ENCODE assay signal across 8 cellular contexts in genomic region chr3:45509038-45509767, GRCh38.
DNase-seq lines count a peak whose midpoint lies in the region; ATAC-seq, FAIRE-seq and TF ChIP-seq lines count a peak whose summit lies in the region.

No MANE protein-coding gene starts in this region.

- H3K4me1 Mint-ChIP-seq in activated CD8-positive, alpha-beta memory T cell treated with anti-CD3 and anti-CD28 coated beads, Interleukin-2, amount 10 ng/mL, durations not matched to agents 7 days and 5 days, result no peaks in the 10 kb centered on the region

- H3K27ac Mint-ChIP-seq in activated CD8-positive, alpha-beta memory T cell treated with anti-CD3 and anti-CD28 coated beads, Interleukin-2, amount 10 ng/mL, durations not matched to agents 7 days and 5 days, result no peak overlapping the region

- no peaks in the 10 kb centered on the region for H3K27me3 Mint-ChIP-seq in activated CD8-positive, alpha-beta memory T cell treated with anti-CD3 and anti-CD28 coated beads, Interleukin-2, amount 10 ng/mL, durations not matched to agents 7 days and 5 days

- CTCF ChIA-PET in activated CD8-positive, alpha-beta memory T cell treated with anti-CD3 and anti-CD28 coated beads, Interleukin-2, amount 10 ng/mL, durations not matched to agents 7 days and 5 days (lab: Charles Lee), result interaction anchor here (0.6 to 5.7 kb wide), 9 partner anchors 8 to 556 kb away, joined by 3 to 66 read pairs (median 3); no protein-coding TSS in a partner anchor

- H3K9me3 Mint-ChIP-seq in activated CD8-positive, alpha-beta memory T cell treated with anti-CD3 and anti-CD28 coated beads, Interleukin-2, amount 10 ng/mL, durations not matched to agents 7 days and 5 days (ENCODE audit: low read depth), result no peaks in the 10 kb centered on the region

- H3K4me3 Mint-ChIP-seq in activated CD8-positive, alpha-beta memory T cell treated with anti-CD3 and anti-CD28 coated beads, Interleukin-2, amount 10 ng/mL, durations not matched to agents 7 days and 5 days, result no peak overlapping the region

- peak; percentile 66 for ATAC-seq in activated CD8-positive, alpha-beta memory T cell treated with anti-CD3 and anti-CD28 coated beads, Interleukin-2, amount 10 ng/mL, durations not matched to agents 7 days and 5 days
- peak; percentile 93 for ATAC-seq in stimulated activated naive CD8-positive, alpha-beta T cell treated with anti-CD3 and anti-CD28 coated beads, Interleukin-15, Interleukin-2, amounts not matched to agents 100 U/mL and 50 U/mL, for 24 hours
- ATAC-seq in GM18907 (IDR thresholded peaks at IDR 0.05; ENCODE audit: unreplicated experiment), result no peak
- ATAC-seq in GM19328 (IDR thresholded peaks at IDR 0.05; ENCODE audit: unreplicated experiment), result no peak

- no peak for DNase-seq in activated CD8-positive, alpha-beta memory T cell treated with anti-CD3 and anti-CD28 coated beads, Interleukin-2, amount 10 ng/mL, durations not matched to agents 7 days and 5 days
- DNase-seq in activated CD8-positive, alpha-beta memory T cell treated with anti-CD3 and anti-CD28 coated beads for 24 hours, result no peak
- DNase-seq in T1000 (lab: John Stamatoyannopoulos, UW) (peak; percentile 77), hypothalamus (lab: John Stamatoyannopoulos, UW) (peak in 39 of 51 donors; percentile 9 to 82 (median 51)), GM12892 (ENCODE audit: insufficient read length) (no peak)
- peak; percentile 29 for DNase-seq in stimulated activated naive CD8-positive, alpha-beta T cell treated with anti-CD3 and anti-CD28 coated beads, Interleukin-15, Interleukin-2, amounts not matched to agents 100 U/mL and 50 U/mL, for 24 hours

- TF ChIP-seq POLR2A in GM12892 (IDR thresholded peaks at IDR 0.05; ENCODE audit: low read depth, low read length), result no peak

- peaks cover 1% of the 10 kb centered on the region for H3K36me3 Mint-ChIP-seq in activated CD8-positive, alpha-beta memory T cell treated with anti-CD3 and anti-CD28 coated beads, Interleukin-2, amount 10 ng/mL, durations not matched to agents 7 days and 5 days

- FAIRE-seq in GM12892 (lab: Jason Lieb, UNC), result no peak

Comparison
In these comparisons a context has a peak if more than half of its experiments do, and no peak if none do; other contexts are left out.
1. ATAC-seq: peak in activated CD8-positive, alpha-beta memory T cell treated with anti-CD3 and anti-CD28 coated beads, Interleukin-2, amount 10 ng/mL, durations not matched to agents 7 days and 5 days (single experiment) and stimulated activated naive CD8-positive, alpha-beta T cell treated with anti-CD3 and anti-CD28 coated beads, Interleukin-15, Interleukin-2, amounts not matched to agents 100 U/mL and 50 U/mL, for 24 hours (single experiment); none in GM18907 (single experiment) and GM19328 (single experiment).
2. DNase-seq: peak in T1000 (single experiment), hypothalamus (39 of 51) and stimulated activated naive CD8-positive, alpha-beta T cell treated with anti-CD3 and anti-CD28 coated beads, Interleukin-15, Interleukin-2, amounts not matched to agents 100 U/mL and 50 U/mL, for 24 hours (single experiment); none in activated CD8-positive, alpha-beta memory T cell treated with anti-CD3 and anti-CD28 coated beads, Interleukin-2, amount 10 ng/mL, durations not matched to agents 7 days and 5 days (single experiment), activated CD8-positive, alpha-beta memory T cell treated with anti-CD3 and anti-CD28 coated beads for 24 hours (single experiment) and GM12892 (single experiment).